1 cellular context compared by ENCODE assay signal in genomic region chr6:154459513-154459912, GRCh38.
TF ChIP-seq lines count a peak whose summit lies in the region.

No MANE protein-coding gene starts in this region.

TF ChIP-seq in HepG2, 621 proteins besides CTCF, POLR2A, EP300 and RAD21 (continued from another document):
- TF ChIP-seq MNT (IDR thresholded peaks at IDR 0.05) (no peak), TCF7L2 (IDR thresholded peaks at IDR 0.05; ENCODE audit: low read depth, low read length) (no peak), ZNF530 (CRISPR knock-in tag; IDR thresholded peaks at IDR 0.05; ENCODE audit: low read depth) (no peak)
